In genomic region chr17:13777003-13777402, GRCh38 we compare ENCODE assay signal across 17 cellular contexts.
"Had no signal": no experiment of that assay in that cellular context is flagged by ENCODE, and none has a peak within 500 bp of the region (broad histone marks: within the 10 kb centered on the region; RNA-seq: fewer than 3 reads in every experiment).

No MANE protein-coding gene starts in this region.

- DNase-seq: activated CD4-positive, alpha-beta T cell treated with anti-CD3 and anti-CD28 coated beads for 4 hours; activated CD8-positive, alpha-beta T cell treated with anti-CD3 and anti-CD28 coated beads for 36 hours; activated gamma-delta T cell; activated T-cell treated with anti-CD3 and anti-CD28 coated beads, Interleukin-2, amount 50 U/mL, for 4 hours; amniotic stem cell; body of pancreas; central memory CD4-positive, alpha-beta T cell; colonic mucosa; natural killer cell; nucleus accumbens; psoas muscle; right lobe of liver; T-helper 2 cell; upper lobe of right lung had no signal

- H3K9me3 ChIP-seq: colonic mucosa, gastroesophageal sphincter, psoas muscle, right lobe of liver, upper lobe of right lung had no signal

- H3K27ac ChIP-seq: body of pancreas, colonic mucosa, gastroesophageal sphincter, psoas muscle, right lobe of liver, upper lobe of right lung had no signal

- H3K4me3 ChIP-seq: body of pancreas, colonic mucosa, gastroesophageal sphincter, heart right ventricle, psoas muscle, right lobe of liver, upper lobe of right lung had no signal

- H3K27me3 ChIP-seq: body of pancreas, colonic mucosa, gastroesophageal sphincter, heart right ventricle, right lobe of liver, upper lobe of right lung had no signal

- ATAC-seq: activated CD8-positive, alpha-beta T cell treated with anti-CD3 and anti-CD28 coated beads for 36 hours; activated naive CD4-positive, alpha-beta T cell treated with anti-CD3 and anti-CD28 coated beads, Interleukin-2, amount 50 U/mL, for 72 hours; activated T-cell treated with anti-CD3 and anti-CD28 coated beads, Interleukin-2, amount 50 U/mL, for 4 hours; body of pancreas; gastroesophageal sphincter; natural killer cell; upper lobe of right lung had no signal

- H3K36me3 ChIP-seq: colonic mucosa, gastroesophageal sphincter, heart right ventricle, right lobe of liver, upper lobe of right lung had no signal

- H3K4me1 ChIP-seq: body of pancreas, colonic mucosa, psoas muscle, right lobe of liver, upper lobe of right lung had no signal
